ENCODE assay signal across 22 cellular contexts in the genomic region with DNA sequence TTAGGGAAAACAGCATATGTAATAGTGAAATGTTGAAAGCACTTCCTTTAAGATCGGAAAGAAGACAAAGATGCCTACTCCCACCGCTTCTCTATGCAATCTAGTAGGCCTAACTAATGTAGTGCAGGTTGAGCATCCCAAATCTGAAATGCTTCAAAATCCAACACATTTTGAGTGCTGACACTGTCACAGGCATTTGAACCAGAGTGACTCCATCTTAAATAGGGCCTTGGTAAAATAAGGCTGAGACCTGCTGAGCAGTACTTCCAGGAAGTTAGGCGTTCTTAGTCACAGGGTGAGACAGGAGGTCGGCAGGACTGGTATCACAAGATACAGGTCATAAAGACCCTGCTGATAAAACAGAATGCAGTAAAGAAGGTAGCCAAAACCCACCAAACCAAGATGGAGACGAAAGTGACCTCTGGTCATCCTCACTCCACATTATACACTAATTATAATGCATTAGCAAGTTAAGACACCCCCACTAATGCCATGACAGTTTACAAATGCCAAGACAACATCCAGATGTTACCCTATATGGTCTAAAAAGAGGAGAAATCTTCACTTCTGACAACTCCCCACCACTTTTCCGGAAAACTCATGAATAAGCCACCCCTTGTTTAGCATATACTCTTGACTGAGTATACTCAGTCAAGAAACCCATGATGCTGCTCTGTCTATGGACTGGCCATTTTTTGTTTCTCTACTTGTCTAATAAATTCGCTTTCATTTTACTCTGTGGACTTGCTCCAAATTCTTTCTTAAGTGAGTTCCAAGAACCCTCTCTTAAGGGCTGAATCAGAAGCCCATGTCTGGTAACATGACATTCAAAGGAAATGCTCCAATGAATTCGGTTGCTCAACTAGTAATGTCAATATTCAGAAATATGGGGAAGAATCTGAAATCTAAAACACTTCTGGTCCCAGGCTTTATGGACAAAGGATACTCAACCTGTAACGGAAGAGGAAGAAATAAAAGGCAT. TPM values are rescaled to one million over a fixed set of nuclear protein-coding genes. Genes with fewer than 3 reads are reported as not detected.
DNase-seq lines count a peak whose midpoint lies in the region; ATAC-seq and TF ChIP-seq lines count a peak whose summit lies in the region.
"Had no signal": no experiment of that assay in that cellular context is flagged by ENCODE, and none has a peak within 500 bp of the region (broad histone marks: within the 10 kb centered on the region; RNA-seq: fewer than 3 reads in every experiment).

No MANE protein-coding gene starts in this region.

- H3K36me3 ChIP-seq in CD4-positive, alpha-beta memory T cell (ENCODE audit: insufficient read depth, low read length) = no peaks in the 10 kb centered on the region
- no peaks in the 10 kb centered on the region for H3K36me3 ChIP-seq in psoas muscle (ENCODE audit: insufficient read depth in 1 of 2, low read depth in 1 of 2)
- H3K36me3 ChIP-seq: HAP-1, SJCRH30 had no signal

- POLR2A ChIA-PET in CD4-positive, alpha-beta memory T cell (lab: Charles Lee; ENCODE audit: partially characterized antibody) = no interaction called here

- no peak for DNase-seq in CD4-positive, alpha-beta memory T cell
- DNase-seq in cardiac fibroblast (ENCODE audit: low read depth in 2 of 2) (peak; percentile 20 to 21), fibroblast of the aortic adventitia (ENCODE audit: low read depth) (peak; percentile 24), psoas muscle (no peak), NCI-H345 treated with DMSO at 0.1 percent for 48 hours (lab: John Stamatoyannopoulos, UW; ENCODE audit: unreplicated experiment) (no peak), NCI-H1436 treated with DMSO at 0.1 percent for 48 hours (lab: John Stamatoyannopoulos, UW) (no peak)
- no peak for DNase-seq in activated CD8-positive, alpha-beta memory T cell treated with anti-CD3 and anti-CD28 coated beads, Interleukin-2, amount 10 ng/mL, durations not matched to agents 7 days and 5 days
- DNase-seq: 8988T; CD8-positive, alpha-beta T cell; DMS153; GM23248; NCI-H1105; NCI-H1694; NCI-H2081; NCI-H446 treated with DMSO at 0.1 percent for 48 hours; NCI-H526 treated with DMSO at 0.1 percent for 48 hours; OCI-M1; SJCRH30 had no signal

- H3K4me3 Mint-ChIP-seq in CD4-positive, alpha-beta memory T cell = no peak overlapping the region
- no peak overlapping the region for H3K4me3 Mint-ChIP-seq in activated CD8-positive, alpha-beta memory T cell treated with anti-CD3 and anti-CD28 coated beads, Interleukin-2, amount 10 ng/mL, durations not matched to agents 7 days and 5 days
- H3K4me3 Mint-ChIP-seq: CD8-positive, alpha-beta T cell had no signal

- H3K4me1 Mint-ChIP-seq in CD4-positive, alpha-beta memory T cell = peaks cover 35 to 61% (median 51%) of the 10 kb centered on the region in 4 donors
- peaks cover 4% of the 10 kb centered on the region for H3K4me1 Mint-ChIP-seq in activated CD8-positive, alpha-beta memory T cell treated with anti-CD3 and anti-CD28 coated beads, Interleukin-2, amount 10 ng/mL, durations not matched to agents 7 days and 5 days

- no peak overlapping the region for H3K4me3 ChIP-seq in CD4-positive, alpha-beta memory T cell (ENCODE audit: low read length in 2 of 2)
- H3K4me3 ChIP-seq in cardiac fibroblast (replicated peaks in 1 of 2; ENCODE audit: low read depth in 2 of 2, low read length in 2 of 2) = no peak overlapping the region
- no peak overlapping the region for H3K4me3 ChIP-seq in fibroblast of the aortic adventitia (ENCODE audit: low read depth, low read length)
- no peak overlapping the region for H3K4me3 ChIP-seq in psoas muscle
- H3K4me3 ChIP-seq: BLaER1 treated with 17β-estradiol and CSF1 and Interleukin-3, amounts not matched to agents 10 nM and 100 nM; GM23248; HAP-1; SJCRH30 had no signal

- TF ChIP-seq CTCF in cardiac fibroblast (IDR thresholded peaks at IDR 0.05; ENCODE audit: low read depth, low read length) (no peak), fibroblast of the aortic adventitia (IDR thresholded peaks at IDR 0.05; ENCODE audit: insufficient read depth, low read length) (no peak), psoas muscle (IDR thresholded peaks at IDR 0.05) (no peak)

- H3K36me3 Mint-ChIP-seq in CD4-positive, alpha-beta memory T cell = peaks cover 17 to 28% of the 10 kb centered on the region in 2 donors
- H3K36me3 Mint-ChIP-seq in activated CD8-positive, alpha-beta memory T cell treated with anti-CD3 and anti-CD28 coated beads, Interleukin-2, amount 10 ng/mL, durations not matched to agents 7 days and 5 days = peaks cover 6% of the 10 kb centered on the region

- H3K4me1 ChIP-seq in CD4-positive, alpha-beta memory T cell (ENCODE audit: insufficient read depth, low read length) = peaks cover 31% of the 10 kb centered on the region
- H3K4me1 ChIP-seq in psoas muscle = peaks cover 31% of the 10 kb centered on the region
- H3K4me1 ChIP-seq: HAP-1, SJCRH30 had no signal

- H3K9me3 ChIP-seq in CD4-positive, alpha-beta memory T cell (ENCODE audit: control insufficient read depth in 1 of 2, low read length in 2 of 2) = no peaks in the 10 kb centered on the region
- H3K9me3 ChIP-seq in psoas muscle = no peaks in the 10 kb centered on the region
- H3K9me3 ChIP-seq: HAP-1, SJCRH30 had no signal

- WGBS in psoas muscle, 3 donors = 90 to 94% (median 91%) methylated on average over 9 of the region's 9 CpGs

- intact Hi-C loops in CD4-positive, alpha-beta memory T cell (cut with micrococcal nuclease) = no loop called here
- intact Hi-C loops in psoas muscle (cut with DNase I) = loop anchor here in 1 of 2 donors (5.0 kb wide), 1 partner anchor 58 kb away; a partner anchor contains a TSS

- H3K27ac ChIP-seq in CD4-positive, alpha-beta memory T cell (ENCODE audit: low read depth, low read length) = no peak overlapping the region
- peak overlapping the region; percentile 3 for H3K27ac ChIP-seq in psoas muscle
- H3K27ac ChIP-seq: BLaER1 treated with 17β-estradiol and CSF1 and Interleukin-3, amounts not matched to agents 10 nM and 100 nM; GM23248; KMS-11; SJCRH30 had no signal

- no peaks in the 10 kb centered on the region for H3K27me3 Mint-ChIP-seq in CD4-positive, alpha-beta memory T cell
- H3K27me3 Mint-ChIP-seq in activated CD8-positive, alpha-beta memory T cell treated with anti-CD3 and anti-CD28 coated beads, Interleukin-2, amount 10 ng/mL, durations not matched to agents 7 days and 5 days = no peaks in the 10 kb centered on the region

- peak overlapping the region in 4 of 7 donors; percentile 23 to 63 (median 46) for H3K27ac Mint-ChIP-seq in CD4-positive, alpha-beta memory T cell
- H3K27ac Mint-ChIP-seq in activated CD8-positive, alpha-beta memory T cell treated with anti-CD3 and anti-CD28 coated beads, Interleukin-2, amount 10 ng/mL, durations not matched to agents 7 days and 5 days = no peak overlapping the region
- H3K27ac Mint-ChIP-seq: CD8-positive, alpha-beta T cell had no signal

- peaks cover 0 to 4% (median 0%) of the 10 kb centered on the region in 8 donors for H3K9me3 Mint-ChIP-seq in CD4-positive, alpha-beta memory T cell
- H3K9me3 Mint-ChIP-seq in activated CD8-positive, alpha-beta memory T cell treated with anti-CD3 and anti-CD28 coated beads, Interleukin-2, amount 10 ng/mL, durations not matched to agents 7 days and 5 days (ENCODE audit: low read depth) = peaks cover 2% of the 10 kb centered on the region

- H3K27me3 ChIP-seq in CD4-positive, alpha-beta memory T cell (ENCODE audit: insufficient read depth, low read length) = no peaks in the 10 kb centered on the region
- H3K27me3 ChIP-seq in psoas muscle (ENCODE audit: insufficient read depth in 3 of 3, low read length in 2 of 3) = no peaks in the 10 kb centered on the region
- H3K27me3 ChIP-seq: BLaER1 treated with 17β-estradiol and CSF1 and Interleukin-3, amounts not matched to agents 10 nM and 100 nM; SJCRH30 had no signal

- ATAC-seq in psoas muscle (peak in 1 of 4 donors; percentile 6), GM21528 (IDR thresholded peaks at IDR 0.05; ENCODE audit: low FRiP score, unreplicated experiment) (no peak)
- no peak for ATAC-seq in activated CD8-positive, alpha-beta memory T cell treated with anti-CD3 and anti-CD28 coated beads, Interleukin-2, amount 10 ng/mL, durations not matched to agents 7 days and 5 days
- ATAC-seq: CD8-positive, alpha-beta T cell had no signal

- CTCF ChIA-PET in CD4-positive, alpha-beta memory T cell (lab: Charles Lee; ENCODE audit: partially characterized antibody) = no interaction called here
- CTCF ChIA-PET in activated CD8-positive, alpha-beta memory T cell treated with anti-CD3 and anti-CD28 coated beads, Interleukin-2, amount 10 ng/mL, durations not matched to agents 7 days and 5 days (lab: Charles Lee) = no interaction called here

RNA-seq across cellular contexts. Expression of a gene that starts 47.1 kb away (rescaled TPM):
- 10 to 100 TPM; 12.0 TPM for total RNA-seq in CD4-positive, alpha-beta memory T cell
- polyA plus RNA-seq in CD4-positive, alpha-beta memory T cell = 1 to 10 TPM; 5.6 to 8.5 TPM
- total RNA-seq in fibroblast of the aortic adventitia (ENCODE audit: low replicate concordance) = 5.2 and 7.4 TPM in 2 replicates
- total RNA-seq in psoas muscle = 10 to 100 TPM; 12.4 to 14.9 (median 13.0) TPM
- 10 to 100 TPM in 1 of 3 donors, 1 to 10 TPM in 2; 8.4 to 38.4 (median 9.8) TPM for polyA plus RNA-seq in psoas muscle
- total RNA-seq in activated CD8-positive, alpha-beta memory T cell treated with anti-CD3 and anti-CD28 coated beads, Interleukin-2, amount 10 ng/mL, durations not matched to agents 7 days and 5 days = 1 to 10 TPM; 5.6 to 6.9 TPM

RNA-seq across cellular contexts. Expression of a gene that starts 59.3 kb away (rescaled TPM):
- 10 to 100 TPM; 31.1 to 32.2 TPM for total RNA-seq in CD4-positive, alpha-beta memory T cell
- 10 to 100 TPM; 27.6 to 37.3 TPM for polyA plus RNA-seq in CD4-positive, alpha-beta memory T cell
- total RNA-seq in fibroblast of the aortic adventitia (ENCODE audit: low replicate concordance) (16.1 and 19.2 TPM in 2 replicates), psoas muscle (10 to 100 TPM; 10.2 to 18.8 (median 12.9) TPM)
- polyA plus RNA-seq in psoas muscle = 10 to 100 TPM in 1 of 3 donors, 1 to 10 TPM in 2; 8.8 to 23.3 (median 9.3) TPM
- total RNA-seq in activated CD8-positive, alpha-beta memory T cell treated with anti-CD3 and anti-CD28 coated beads, Interleukin-2, amount 10 ng/mL, durations not matched to agents 7 days and 5 days = 10 to 100 TPM; 15.2 to 20.6 TPM

Comparison
In these comparisons a context has a peak if more than half of its experiments do, and no peak if none do; other contexts are left out.
1. DNase-seq: peak in cardiac fibroblast (2 of 2) and fibroblast of the aortic adventitia (single experiment); none in CD4-positive, alpha-beta memory T cell (0 of 5), psoas muscle (0 of 2), NCI-H345 treated with DMSO at 0.1 percent for 48 hours (single experiment), NCI-H1436 treated with DMSO at 0.1 percent for 48 hours (single experiment) and activated CD8-positive, alpha-beta memory T cell treated with anti-CD3 and anti-CD28 coated beads, Interleukin-2, amount 10 ng/mL, durations not matched to agents 7 days and 5 days (single experiment).